ENCODE assay signal across 22 cellular contexts in genomic region chr15:59545573-59545972, GRCh38.
"Had no signal": no experiment of that assay in that cellular context is flagged by ENCODE, and none has a peak within 500 bp of the region (broad histone marks: within the 10 kb centered on the region; RNA-seq: fewer than 3 reads in every experiment).

No MANE protein-coding gene starts in this region.

- ATAC-seq: activated T-cell treated with anti-CD3 and anti-CD28 coated beads, Interleukin-2, amount 50 U/mL, for 4 hours; heart right ventricle; lower lobe of right lung; naive thymus-derived CD4-positive, alpha-beta T cell; T-cell had no signal

- H3K27ac Mint-ChIP-seq: activated naive CD8-positive, alpha-beta T cell; activated T-helper 2 cell treated with anti-CD3 and anti-CD28 coated beads, Interferon-gamma antibody, Interleukin-2, Interleukin-4, amounts not matched to agents 10 μg/mL and 5 μg/mL and 100 μg/mL, durations not matched to agents 14 hours and 24 hours and 36 hours; naive thymus-derived CD4-positive, alpha-beta T cell; T-cell; T-helper 2 cell treated with Interferon-gamma antibody and Interleukin-4, amounts not matched to agents 5 μg/mL and 100 μg/mL, for 36 hours had no signal

- H3K4me3 ChIP-seq: breast epithelium, heart right ventricle, lower lobe of right lung, spleen, thoracic aorta, upper lobe of left lung had no signal

- H3K36me3 Mint-ChIP-seq: activated naive CD8-positive, alpha-beta T cell; naive thymus-derived CD4-positive, alpha-beta T cell; T-cell had no signal

- DNase-seq: activated CD4-positive, alpha-beta T cell treated with anti-CD3 and anti-CD28 coated beads for 1 hour; activated CD8-positive, alpha-beta memory T cell treated with anti-CD3 and anti-CD28 coated beads, Interleukin-2, amount 50 U/mL, for 4 hours; activated naive CD4-positive, alpha-beta T cell; activated T-cell treated with anti-CD3 and anti-CD28 coated beads, Interleukin-2, amount 50 U/mL, for 4 hours; amniotic stem cell; heart right ventricle; lower lobe of right lung; naive thymus-derived CD4-positive, alpha-beta T cell; posterior cingulate gyrus; spleen; stimulated activated CD4-positive, alpha-beta T cell treated with anti-CD3 and anti-CD28 coated beads, Interleukin-4, amount 100 ng/mL, for 24 hours; stimulated activated naive CD4-positive, alpha-beta T cell treated with Interleukin-2 at 50 U/mL for 16 hours; T-cell; WERI-Rb-1 had no signal

- H3K9me3 Mint-ChIP-seq: activated T-cell treated with anti-CD3 and anti-CD28 coated beads, Interleukin-2, amount 50 U/mL, for 4 hours; activated T-helper 2 cell treated with anti-CD3 and anti-CD28 coated beads, Interferon-gamma antibody, Interleukin-2, Interleukin-4, amounts not matched to agents 10 μg/mL and 5 μg/mL and 100 μg/mL, durations not matched to agents 14 hours and 24 hours and 36 hours; central memory CD8-positive, alpha-beta T cell; naive thymus-derived CD4-positive, alpha-beta T cell; T-cell; T-helper 2 cell treated with Interferon-gamma antibody and Interleukin-4, amounts not matched to agents 5 μg/mL and 100 μg/mL, for 36 hours had no signal

- H3K4me3 Mint-ChIP-seq: activated naive CD8-positive, alpha-beta T cell; activated T-cell treated with anti-CD3 and anti-CD28 coated beads, Interleukin-2, amount 50 U/mL, for 4 hours; central memory CD8-positive, alpha-beta T cell; naive thymus-derived CD4-positive, alpha-beta T cell; neural crest cell; T-cell; T-helper 2 cell treated with Interferon-gamma antibody and Interleukin-4, amounts not matched to agents 5 μg/mL and 100 μg/mL, for 36 hours had no signal

- H3K4me1 Mint-ChIP-seq: central memory CD8-positive, alpha-beta T cell; neural crest cell had no signal
